Comparison of ENCODE assay signal across 17 cellular contexts in genomic region chr9:125176632-125177031, GRCh38. TPM values are rescaled to one million over a fixed set of nuclear protein-coding genes. Genes with fewer than 3 reads are reported as not detected.
DNase-seq lines count a peak whose midpoint lies in the region; ATAC-seq and TF ChIP-seq lines count a peak whose summit lies in the region.
"Had no signal": no experiment of that assay in that cellular context is flagged by ENCODE, and none has a peak within 500 bp of the region (broad histone marks: within the 10 kb centered on the region; RNA-seq: fewer than 3 reads in every experiment).

No MANE protein-coding gene starts in this region.

- peaks cover 99% of the 10 kb centered on the region for H3K79me2 ChIP-seq in SK-N-SH (ENCODE audit: insufficient read depth)

- no peak overlapping the region for H3K4me3 ChIP-seq in SK-N-SH (ENCODE audit: low read depth in 2 of 2, low read length in 1 of 2)
- peak overlapping the region in 1 of 2 donors; percentile 29 for H3K4me3 ChIP-seq in foreskin fibroblast (ENCODE audit: low read depth in 1 of 2, low read length in 2 of 2)
- H3K4me3 ChIP-seq in subcutaneous abdominal adipose tissue (ENCODE audit: low read depth in 1 of 5, low read length in 5 of 5), result peak overlapping the region in 3 of 5 donors; percentile 30 to 42 (median 37)
- H3K4me3 ChIP-seq: esophagus muscularis mucosa, GM12878 had no signal

- H3K4me2 ChIP-seq in SK-N-SH, result no peak overlapping the region

- H3K27me3 ChIP-seq in SK-N-SH (ENCODE audit: insufficient read depth) (no peaks in the 10 kb centered on the region), subcutaneous abdominal adipose tissue (ENCODE audit: control insufficient read depth in 5 of 5, insufficient read depth in 4 of 5, low read length in 5 of 5) (no peaks in the 10 kb centered on the region)
- H3K27me3 ChIP-seq: esophagus muscularis mucosa had no signal

- DNase-seq in DMS 273 (lab: John Stamatoyannopoulos, UW; ENCODE audit: unreplicated experiment), result peak; percentile 29
- no peak for DNase-seq in DMS 273 treated with DMSO at 0.1 percent for 48 hours (lab: John Stamatoyannopoulos, UW)
- peak; percentile 30 for DNase-seq in SK-N-SH
- peak; percentile 32 to 70 for DNase-seq in foreskin fibroblast
- no peak for DNase-seq in activated CD4-positive, alpha-beta T cell treated with anti-CD3 and anti-CD28 coated beads for 4 hours
- DNase-seq in COR-L47 (lab: John Stamatoyannopoulos, UW), result no peak
- DNase-seq: activated CD8-positive, alpha-beta memory T cell treated with anti-CD3 and anti-CD28 coated beads for 24 hours; activated gamma-delta T cell treated with Interleukin-2 at 50 U/mL for 16 hours; NCI-H1930; NCI-H526; stimulated activated CD4-positive, alpha-beta T cell treated with anti-CD3 and anti-CD28 coated beads, Interleukin-15, amount 100 ng/mL, for 24 hours; substantia nigra had no signal

- POLR2A ChIA-PET in SK-N-SH (lab: Yijun Ruan, JAX), result no interaction called here

- H3K4me1 ChIP-seq in SK-N-SH (ENCODE audit: control insufficient read depth in 1 of 2, insufficient read depth in 2 of 2, low read depth in 1 of 2, low read length in 1 of 2) (peaks cover 0 to 3% of the 10 kb centered on the region in 2 experiments; a peak in 1 of 4 replicates), subcutaneous abdominal adipose tissue (ENCODE audit: control insufficient read depth in 5 of 5, insufficient read depth in 5 of 5, low read length in 5 of 5) (peaks cover 8 to 36% (median 30%) of the 10 kb centered on the region in 5 donors)

- TF ChIP-seq RAD21 in SK-N-SH (IDR thresholded peaks at IDR 0.05; ENCODE audit: low read length), result no peak

- TF ChIP-seq CTCF in SK-N-SH (IDR thresholded peaks at IDR 0.05), result no peak
- no peak for TF ChIP-seq CTCF in foreskin fibroblast (IDR thresholded peaks at IDR 0.05; ENCODE audit: low read depth, low read length)

- H3K36me3 ChIP-seq in SK-N-SH (replicated peaks in 1 of 2; ENCODE audit: control insufficient read depth in 1 of 2, insufficient read depth in 2 of 2, low read length in 1 of 2), result peaks cover 0 to 16% of the 10 kb centered on the region in 2 experiments
- no peaks in the 10 kb centered on the region for H3K36me3 ChIP-seq in subcutaneous abdominal adipose tissue (ENCODE audit: control insufficient read depth in 5 of 5, insufficient read depth in 5 of 5, low read length in 5 of 5)

- peaks cover 56% of the 10 kb centered on the region for H4K20me1 ChIP-seq in SK-N-SH (ENCODE audit: insufficient read depth)

- no peak for TF ChIP-seq EP300 in SK-N-SH (IDR thresholded peaks at IDR 0.05; ENCODE audit: borderline replicate concordance in 1 of 2, low read depth in 1 of 2, low read length in 1 of 2)

- 84% methylated on average over 3 of the region's 3 CpGs for WGBS in SK-N-SH (ENCODE audit: low lambda C conversion rate)

- H3F3A ChIP-seq in SK-N-SH (replicated peaks; ENCODE audit: insufficient read depth), result peaks cover 3% of the 10 kb centered on the region

- no peak for ATAC-seq in GM21390 (IDR thresholded peaks at IDR 0.05; ENCODE audit: unreplicated experiment)
- ATAC-seq: GM12878 had no signal

- H3K27ac ChIP-seq in SK-N-SH (ENCODE audit: low read depth in 2 of 2, low read length in 1 of 2) (no peak overlapping the region), subcutaneous abdominal adipose tissue (ENCODE audit: low read depth, low read length) (peak overlapping the region; percentile 69)
- H3K27ac ChIP-seq: 22Rv1 had no signal

- H2AFZ ChIP-seq in SK-N-SH (ENCODE audit: low read depth), result no peak overlapping the region

- H3K9me3 ChIP-seq in SK-N-SH (no peaks in the 10 kb centered on the region), subcutaneous abdominal adipose tissue (ENCODE audit: control insufficient read depth in 5 of 5, low read length in 5 of 5) (no peaks in the 10 kb centered on the region)
- H3K9me3 ChIP-seq: esophagus muscularis mucosa had no signal

- CTCF ChIA-PET in SK-N-SH (lab: Yijun Ruan, JAX), result no interaction called here

- H3K9me2 ChIP-seq in SK-N-SH, result no peaks in the 10 kb centered on the region

- H3K9ac ChIP-seq in SK-N-SH (no peak overlapping the region), subcutaneous abdominal adipose tissue (ENCODE audit: low read length in 5 of 5) (peak overlapping the region in 1 of 5 donors; percentile 66)

TF ChIP-seq in SK-N-SH, 30 proteins besides CTCF, POLR2A, EP300 and RAD21:
- TF ChIP-seq TCF12 (IDR thresholded peaks at IDR 0.05), result peak; percentile 57; the same call in 1 of the 2 replicates
- peak; percentile 64 for TF ChIP-seq PBX3 (IDR thresholded peaks at IDR 0.05)
- TF ChIP-seq MEF2A (IDR thresholded peaks at IDR 0.05; ENCODE audit: borderline replicate concordance, low read depth), result no peak

RNA-seq across cellular contexts. Expression of gene PPP6C, which starts 13.0 kb away (rescaled TPM):
- 14.8 and 16.3 TPM in 2 replicates for polyA plus RNA-seq in SK-N-SH (2012; rRNA removed)
- polyA plus RNA-seq in SK-N-SH (2012; cell fraction: cytosol; rRNA removed), result 23.7 and 33.6 TPM in 2 replicates
- polyA plus RNA-seq in SK-N-SH (2012; cell fraction: nucleus; rRNA removed), result 6.4 and 12.1 TPM in 2 replicates

RNA-seq across cellular contexts. Expression of gene RABEPK, which starts 23.7 kb away (rescaled TPM):
- 55.1 and 62.1 TPM in 2 replicates for polyA plus RNA-seq in SK-N-SH (2012; rRNA removed)
- polyA plus RNA-seq in SK-N-SH (2012; cell fraction: cytosol; rRNA removed), result 52.3 and 53.5 TPM in 2 replicates
- polyA plus RNA-seq in SK-N-SH (2012; cell fraction: nucleus; rRNA removed), result 44.7 and 51.2 TPM in 2 replicates

RNA-seq across cellular contexts. Expression of gene SCAI, which starts 33.3 kb away (rescaled TPM):
- 0.85 and 1.2 TPM in 2 replicates for polyA plus RNA-seq in SK-N-SH (2012; rRNA removed)
- 1.3 and 1.4 TPM in 2 replicates for polyA plus RNA-seq in SK-N-SH (2012; cell fraction: cytosol; rRNA removed)
- 2.8 and 2.9 TPM in 2 replicates for polyA plus RNA-seq in SK-N-SH (2012; cell fraction: nucleus; rRNA removed)

Comparison
In these comparisons a context has a peak if more than half of its experiments do, and no peak if none do; other contexts are left out.
1. DNase-seq: peak in DMS 273 (single experiment), SK-N-SH (single experiment) and foreskin fibroblast (2 of 2); none in DMS 273 treated with DMSO at 0.1 percent for 48 hours (single experiment), activated CD4-positive, alpha-beta T cell treated with anti-CD3 and anti-CD28 coated beads for 4 hours (0 of 2) and COR-L47 (single experiment).
2. H3K4me3 ChIP-seq: peak in subcutaneous abdominal adipose tissue (3 of 5); none in SK-N-SH (0 of 2).